ENCODE assay signal across 1 cellular context in genomic region chr2:191860760-191861466, GRCh38.
TF ChIP-seq lines count a peak whose summit lies in the region.

No MANE protein-coding gene starts in this region.

TF ChIP-seq in SK-N-SH, 30 proteins besides CTCF, POLR2A, EP300 and RAD21 (continued from another document):
- TF ChIP-seq MAX (IDR thresholded peaks at IDR 0.05; ENCODE audit: low read depth): no peak
- no peak for TF ChIP-seq FOSL2 (IDR thresholded peaks at IDR 0.05; ENCODE audit: borderline replicate concordance, low read depth)
- TF ChIP-seq GATA2 (CRISPR knock-in tag; IDR thresholded peaks at IDR 0.05): no peak
- TF ChIP-seq GABPA (IDR thresholded peaks at IDR 0.05; ENCODE audit: low read depth): no peak
- TF ChIP-seq TAF1 (IDR thresholded peaks at IDR 0.05; ENCODE audit: borderline replicate concordance, low read depth, low read length): no peak
